In genomic region chr3:123749716-123750115, GRCh38 we compare ENCODE assay signal across 1 cellular context.
TF ChIP-seq lines count a peak whose summit lies in the region.

No MANE protein-coding gene starts in this region.

TF ChIP-seq in SK-N-SH, 30 proteins besides CTCF, POLR2A, EP300 and RAD21 (continued from another document):
- no peak for TF ChIP-seq USF2 (IDR thresholded peaks at IDR 0.05; ENCODE audit: borderline replicate concordance, low read depth, low read length)
- no peak for TF ChIP-seq RFX5 (IDR thresholded peaks at IDR 0.05; ENCODE audit: low read length)
- no peak for TF ChIP-seq NFIC (IDR thresholded peaks at IDR 0.05; ENCODE audit: borderline replicate concordance)
- TF ChIP-seq TEAD4 (IDR thresholded peaks at IDR 0.05; ENCODE audit: borderline replicate concordance, insufficient read depth): no peak
- no peak for TF ChIP-seq TCF12 (IDR thresholded peaks at IDR 0.05)
- TF ChIP-seq ELF1 (IDR thresholded peaks at IDR 0.05): no peak
- no peak for TF ChIP-seq FOXM1 (IDR thresholded peaks at IDR 0.05; ENCODE audit: low read depth)
- TF ChIP-seq FOSL2 (IDR thresholded peaks at IDR 0.05; ENCODE audit: borderline replicate concordance, low read depth): no peak
- TF ChIP-seq SMC3 (IDR thresholded peaks at IDR 0.05; ENCODE audit: low read depth, low read length): no peak
TF ChIP-seq in SK-N-SH: peak in this region for 0.
